18 cellular contexts compared by ENCODE assay signal in the genomic region with DNA sequence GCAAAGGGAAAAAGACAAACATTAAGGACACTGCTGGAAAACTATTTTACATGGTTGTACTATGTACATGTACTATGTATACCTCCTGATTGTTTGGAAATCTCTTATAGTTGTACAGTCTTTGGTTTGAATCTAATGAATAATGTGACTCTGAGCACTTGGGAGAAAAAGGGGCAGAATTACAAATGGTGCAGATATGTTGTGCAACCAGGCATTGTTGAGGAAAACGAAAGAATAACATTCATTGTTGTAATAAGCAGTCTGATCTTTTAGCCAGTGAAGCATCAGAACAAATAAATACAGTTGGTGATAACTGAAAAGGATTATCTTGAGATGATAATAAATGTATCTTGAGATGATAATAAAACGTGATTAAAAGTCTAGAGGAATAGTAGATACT.
DNase-seq lines count a peak whose midpoint lies in the region; ATAC-seq, FAIRE-seq and TF ChIP-seq lines count a peak whose summit lies in the region.
"Had no signal": no experiment of that assay in that cellular context is flagged by ENCODE, and none has a peak within 500 bp of the region (broad histone marks: within the 10 kb centered on the region; RNA-seq: fewer than 3 reads in every experiment).

No MANE protein-coding gene starts in this region.

- H3K27me3 Mint-ChIP-seq in astrocyte (ENCODE audit: low read depth, unreplicated experiment), result no peaks in the 10 kb centered on the region
- no peaks in the 10 kb centered on the region for H3K27me3 Mint-ChIP-seq in stimulated activated naive B cell treated with anti-CD40 and anti-IgM and Interleukin-4, amounts not matched to agents 10 μg/mL and 1 μg/mL and 100 μg/mL, for 72 hours
- H3K27me3 Mint-ChIP-seq in activated naive CD8-positive, alpha-beta T cell treated with anti-CD3 and anti-CD28 coated beads for 36 hours, result no peaks in the 10 kb centered on the region

- H2AFZ ChIP-seq in ACC112 (ENCODE audit: low read length, unreplicated experiment) (peak overlapping the region; percentile 44), astrocyte (ENCODE audit: low read depth, low read length) (no peak overlapping the region)

- H3K9ac ChIP-seq in astrocyte (ENCODE audit: low read length), result no peak overlapping the region

- ATAC-seq in stimulated activated naive B cell treated with anti-CD40 and anti-IgM and Interleukin-4, amounts not matched to agents 10 μg/mL and 1 μg/mL and 100 μg/mL, for 72 hours (replicated peaks), result no peak
- ATAC-seq in stimulated activated effector memory CD8-positive, alpha-beta T cell treated with anti-CD3 and anti-CD28 coated beads, Interleukin-12 subunit alpha, Interleukin-12 subunit beta, amount 100 ng/mL, for 72 hours, result no peak
- ATAC-seq in left lobe of liver, result no peak

- FAIRE-seq in astrocyte (lab: Jason Lieb, UNC), result no peak
- FAIRE-seq: RCC 7860 had no signal

- no peaks in the 10 kb centered on the region for H3K9me3 Mint-ChIP-seq in astrocyte (ENCODE audit: unreplicated experiment)
- no peaks in the 10 kb centered on the region for H3K9me3 Mint-ChIP-seq in stimulated activated naive B cell treated with anti-CD40 and anti-IgM and Interleukin-4, amounts not matched to agents 10 μg/mL and 1 μg/mL and 100 μg/mL, for 72 hours
- no peaks in the 10 kb centered on the region for H3K9me3 Mint-ChIP-seq in stimulated activated effector memory CD8-positive, alpha-beta T cell treated with anti-CD3 and anti-CD28 coated beads, Interleukin-12 subunit alpha, Interleukin-12 subunit beta, amount 100 ng/mL, for 72 hours
- H3K9me3 Mint-ChIP-seq in activated naive CD8-positive, alpha-beta T cell treated with anti-CD3 and anti-CD28 coated beads for 36 hours, result no peaks in the 10 kb centered on the region

- no peaks in the 10 kb centered on the region for H3K4me1 Mint-ChIP-seq in astrocyte (ENCODE audit: low read depth, unreplicated experiment)
- peaks cover 13 to 20% of the 10 kb centered on the region in 2 donors for H3K4me1 Mint-ChIP-seq in stimulated activated naive B cell treated with anti-CD40 and anti-IgM and Interleukin-4, amounts not matched to agents 10 μg/mL and 1 μg/mL and 100 μg/mL, for 72 hours
- H3K4me1 Mint-ChIP-seq in stimulated activated effector memory CD8-positive, alpha-beta T cell treated with anti-CD3 and anti-CD28 coated beads, Interleukin-12 subunit alpha, Interleukin-12 subunit beta, amount 100 ng/mL, for 72 hours, result peaks cover 7% of the 10 kb centered on the region
- H3K4me1 Mint-ChIP-seq in activated naive CD8-positive, alpha-beta T cell treated with anti-CD3 and anti-CD28 coated beads for 36 hours, result no peaks in the 10 kb centered on the region

- H3K27ac ChIP-seq in ACC112 (ENCODE audit: low read depth, low read length) (peak overlapping the region; percentile 26), astrocyte (ENCODE audit: low read depth, low read length) (no peak overlapping the region)
- H3K27ac ChIP-seq: C4-2B had no signal

- no peak overlapping the region for H3K4me3 Mint-ChIP-seq in astrocyte (ENCODE audit: unreplicated experiment)
- H3K4me3 Mint-ChIP-seq in stimulated activated naive B cell treated with anti-CD40 and anti-IgM and Interleukin-4, amounts not matched to agents 10 μg/mL and 1 μg/mL and 100 μg/mL, for 72 hours, result no peak overlapping the region
- no peak overlapping the region for H3K4me3 Mint-ChIP-seq in stimulated activated effector memory CD8-positive, alpha-beta T cell treated with anti-CD3 and anti-CD28 coated beads, Interleukin-12 subunit alpha, Interleukin-12 subunit beta, amount 100 ng/mL, for 72 hours
- H3K4me3 Mint-ChIP-seq in activated naive CD8-positive, alpha-beta T cell treated with anti-CD3 and anti-CD28 coated beads for 36 hours, result no peak overlapping the region

- no peak overlapping the region for H3K4me2 ChIP-seq in astrocyte (ENCODE audit: low read length)

- H3K4me3 ChIP-seq in ACC112 (ENCODE audit: low read depth, low read length), result 0 out of 2 replicates have a peak overlapping the region, but pooled peaks have one; percentile 10
- H3K4me3 ChIP-seq in astrocyte (ENCODE audit: insufficient read depth, low read depth, low read length), result no peak overlapping the region
- H3K4me3 ChIP-seq in fibroblast of mammary gland (ENCODE audit: control insufficient read depth, low read depth, low read length), result no peak overlapping the region

- H3K36me3 ChIP-seq in ACC112 (ENCODE audit: insufficient read depth, low read length), result peaks cover 13% of the 10 kb centered on the region
- H3K36me3 ChIP-seq in astrocyte (ENCODE audit: insufficient read depth, low read length), result peaks cover 3% of the 10 kb centered on the region

- H3K79me2 ChIP-seq in ACC112 (ENCODE audit: control insufficient read depth, insufficient read depth, low read length, unreplicated experiment), result no peaks in the 10 kb centered on the region
- H3K79me2 ChIP-seq in astrocyte (ENCODE audit: insufficient read depth, low read length), result no peaks in the 10 kb centered on the region

- no peaks in the 10 kb centered on the region for H3K9me3 ChIP-seq in astrocyte (ENCODE audit: insufficient read depth, low read depth, low read length)

- TF ChIP-seq CTCF in astrocyte (IDR thresholded peaks at IDR 0.05; ENCODE audit: insufficient read depth, low read depth, low read length) (no peak), fibroblast of mammary gland (conservative IDR thresholded peaks at IDR 0.05; ENCODE audit: control insufficient read depth, insufficient read depth, low read depth, low read length) (no peak)

- H3K4me1 ChIP-seq in ACC112 (ENCODE audit: control insufficient read depth, insufficient read depth, low read length, unreplicated experiment) (peaks cover 10% of the 10 kb centered on the region), astrocyte (ENCODE audit: insufficient read depth, low read length) (no peaks in the 10 kb centered on the region)

- H3K27me3 ChIP-seq in ACC112 (ENCODE audit: insufficient read depth, low read length) (no peaks in the 10 kb centered on the region), astrocyte (ENCODE audit: insufficient read depth, low read length) (no peaks in the 10 kb centered on the region)

- peaks cover 3% of the 10 kb centered on the region for H4K20me1 ChIP-seq in astrocyte (ENCODE audit: insufficient read depth, low read length)

- DNase-seq in astrocyte (ENCODE audit: low read depth) (peak; percentile 6), fibroblast of mammary gland (ENCODE audit: low read depth) (peak; percentile 10), kidney glomerular epithelial cell (lab: John Stamatoyannopoulos, UW) (peak; percentile 45), left lobe of liver (ENCODE audit: low spot score) (no peak)
- no peak for DNase-seq in stimulated activated naive B cell treated with anti-CD40 and anti-IgM and Interleukin-4, amounts not matched to agents 10 μg/mL and 1 μg/mL and 100 μg/mL, for 72 hours
- DNase-seq in stimulated activated effector memory CD8-positive, alpha-beta T cell treated with anti-CD3 and anti-CD28 coated beads, Interleukin-12 subunit alpha, Interleukin-12 subunit beta, amount 100 ng/mL, for 72 hours (ENCODE audit: low spot score in 2 of 2), result no peak
- no peak for DNase-seq in activated naive CD8-positive, alpha-beta T cell treated with anti-CD3 and anti-CD28 coated beads for 36 hours
- DNase-seq: 8988T, DMS53, H7, NCI-H1092, NCI-H1694 treated with DMSO at 0.1 percent for 48 hours, NCI-H446, NCI-H82, SHP77 had no signal

- no peak overlapping the region for H3K27ac Mint-ChIP-seq in astrocyte (ENCODE audit: unreplicated experiment)
- no peak overlapping the region for H3K27ac Mint-ChIP-seq in stimulated activated naive B cell treated with anti-CD40 and anti-IgM and Interleukin-4, amounts not matched to agents 10 μg/mL and 1 μg/mL and 100 μg/mL, for 72 hours
- H3K27ac Mint-ChIP-seq in stimulated activated effector memory CD8-positive, alpha-beta T cell treated with anti-CD3 and anti-CD28 coated beads, Interleukin-12 subunit alpha, Interleukin-12 subunit beta, amount 100 ng/mL, for 72 hours, result no peak overlapping the region
- no peak overlapping the region for H3K27ac Mint-ChIP-seq in activated naive CD8-positive, alpha-beta T cell treated with anti-CD3 and anti-CD28 coated beads for 36 hours

- peaks cover 2% of the 10 kb centered on the region for H3K36me3 Mint-ChIP-seq in astrocyte (ENCODE audit: low read depth, unreplicated experiment)
- peaks cover 23 to 32% of the 10 kb centered on the region in 2 donors for H3K36me3 Mint-ChIP-seq in stimulated activated naive B cell treated with anti-CD40 and anti-IgM and Interleukin-4, amounts not matched to agents 10 μg/mL and 1 μg/mL and 100 μg/mL, for 72 hours
- H3K36me3 Mint-ChIP-seq in stimulated activated effector memory CD8-positive, alpha-beta T cell treated with anti-CD3 and anti-CD28 coated beads, Interleukin-12 subunit alpha, Interleukin-12 subunit beta, amount 100 ng/mL, for 72 hours, result peaks cover 59% of the 10 kb centered on the region
- H3K36me3 Mint-ChIP-seq in activated naive CD8-positive, alpha-beta T cell treated with anti-CD3 and anti-CD28 coated beads for 36 hours, result peaks cover 16% of the 10 kb centered on the region

Comparison
In these comparisons a context has a peak if more than half of its experiments do, and no peak if none do; other contexts are left out.
1. DNase-seq: peak in astrocyte (single experiment), fibroblast of mammary gland (single experiment) and kidney glomerular epithelial cell (single experiment); none in stimulated activated naive B cell treated with anti-CD40 and anti-IgM and Interleukin-4, amounts not matched to agents 10 μg/mL and 1 μg/mL and 100 μg/mL, for 72 hours (single experiment), stimulated activated effector memory CD8-positive, alpha-beta T cell treated with anti-CD3 and anti-CD28 coated beads, Interleukin-12 subunit alpha, Interleukin-12 subunit beta, amount 100 ng/mL, for 72 hours (0 of 2), activated naive CD8-positive, alpha-beta T cell treated with anti-CD3 and anti-CD28 coated beads for 36 hours (single experiment) and left lobe of liver (single experiment).